8 cellular contexts compared by ENCODE assay signal in genomic region chr3:135503429-135504083, GRCh38.
DNase-seq lines count a peak whose midpoint lies in the region; ATAC-seq, FAIRE-seq and TF ChIP-seq lines count a peak whose summit lies in the region.

No MANE protein-coding gene starts in this region.

- H3K9me3 Mint-ChIP-seq in WTC11 (peaks cover 7% of the 10 kb centered on the region), natural killer cell (peaks cover 3 to 5% of the 10 kb centered on the region in 2 donors)

- intact Hi-C loops in pancreas (cut with DNase I) (no loop called here), natural killer cell (cut with micrococcal nuclease) (no loop called here)

- H3K9me3 ChIP-seq in gastroesophageal sphincter: no peaks in the 10 kb centered on the region
- H3K9me3 ChIP-seq in pancreas: no peaks in the 10 kb centered on the region

- FAIRE-seq in pancreas (lab: Jason Lieb, UNC): no peak

- POLR2A ChIA-PET in WTC11 (lab: Charles Lee): interaction anchor here (1.6 kb wide), 1 partner anchor 709 kb away, joined by 4 read pairs; the partner anchor contains the start of gene EPHB1

- no peak for TF ChIP-seq POLR2A in gastroesophageal sphincter (IDR thresholded peaks at IDR 0.05)

- 26 to 64% methylated on average over 3 to 6 of the region's 14 CpGs for WGBS in gastroesophageal sphincter (ENCODE audit: low coverage in 1 of 2), 2 donors
- WGBS in pancreas, 2 donors: 13 to 14% methylated on average over 14 of the region's 14 CpGs

- H3K4me3 ChIP-seq in GM12875 (ENCODE audit: low read depth, low read length) (no peak overlapping the region), gastroesophageal sphincter (no peak overlapping the region), pancreas (no peak overlapping the region)

- H3K27ac ChIP-seq in gastroesophageal sphincter (no peak overlapping the region), pancreas (no peak overlapping the region)

- no peaks in the 10 kb centered on the region for H3K4me1 ChIP-seq in gastroesophageal sphincter
- no peaks in the 10 kb centered on the region for H3K4me1 ChIP-seq in pancreas

- H3K36me3 ChIP-seq in gastroesophageal sphincter (no peaks in the 10 kb centered on the region), pancreas (no peaks in the 10 kb centered on the region)

- ATAC-seq in HG03066 (IDR thresholded peaks at IDR 0.05; ENCODE audit: low read depth, unreplicated experiment) (peak; percentile 84), WTC11 (peak; percentile 98), gastroesophageal sphincter (peak; percentile 53), pancreas (peak in 3 of 4 donors; percentile 84 to 85 (median 85)), natural killer cell (no peak)

- DNase-seq in AG08396 (ENCODE audit: low spot score) (peak; percentile 77), NCI-H2107 (lab: John Stamatoyannopoulos, UW) (peak; percentile 27), WTC11 (ENCODE audit: low spot score) (peak; percentile 92), pancreas (peak; percentile 18 to 78 (median 49)), natural killer cell (no peak)

- CTCF ChIA-PET in WTC11 (lab: Charles Lee): interaction anchor here (0.6 to 4.0 kb wide), 13 partner anchors 11 to 903 kb away, joined by 3 to 41 read pairs (median 5); partner anchors contain the start of gene EPHB1

- H3K4me1 Mint-ChIP-seq in WTC11: peaks cover 17% of the 10 kb centered on the region
- H3K4me1 Mint-ChIP-seq in natural killer cell: no peaks in the 10 kb centered on the region

- peak overlapping the region; percentile 63; the same call in 1 of the 2 replicates for H3K27ac Mint-ChIP-seq in WTC11
- no peak overlapping the region for H3K27ac Mint-ChIP-seq in natural killer cell

- TF ChIP-seq CTCF in GM12875 (IDR thresholded peaks at IDR 0.05; ENCODE audit: borderline replicate concordance, insufficient read depth, low read depth, low read length): peak; percentile 73
- TF ChIP-seq CTCF in WTC11 (IDR thresholded peaks at IDR 0.05): no peak
- peak in 3 of 4 experiments; percentile 5 to 55 (median 33) for TF ChIP-seq CTCF in gastroesophageal sphincter (IDR thresholded peaks at IDR 0.05)
- TF ChIP-seq CTCF in pancreas (IDR thresholded peaks at IDR 0.05): peak in 3 of 4 donors; percentile 24 to 40 (median 38)
- no peak for TF ChIP-seq CTCF in natural killer cell (IDR thresholded peaks at IDR 0.05)

- TF ChIP-seq EP300 in gastroesophageal sphincter (IDR thresholded peaks at IDR 0.05): no peak

- H3K27me3 Mint-ChIP-seq in WTC11 (ENCODE audit: low read depth) (peaks cover 4% of the 10 kb centered on the region; the same call in 1 of the 2 replicates), natural killer cell (ENCODE audit: low read depth in 2 of 2) (peaks cover 0 to 3% of the 10 kb centered on the region in 2 donors)

- H3K36me3 Mint-ChIP-seq in WTC11 (no peaks in the 10 kb centered on the region; the same call in 1 of the 2 replicates), natural killer cell (no peaks in the 10 kb centered on the region)

- peaks cover 31% of the 10 kb centered on the region for H3K27me3 ChIP-seq in gastroesophageal sphincter
- H3K27me3 ChIP-seq in pancreas: peaks cover 0 to 7% (median 0%) of the 10 kb centered on the region in 4 donors

- H3K4me3 Mint-ChIP-seq in WTC11 (peak overlapping the region; percentile 57), natural killer cell (no peak overlapping the region)

TF ChIP-seq in WTC11, 78 proteins besides CTCF, POLR2A, EP300 and RAD21 (continues in another document):
- no peak for TF ChIP-seq GTF2I (CRISPR knock-in tag; conservative IDR thresholded peaks at IDR 0.05)
- peak; percentile 47 for TF ChIP-seq PRDM15 (CRISPR knock-in tag; IDR thresholded peaks at IDR 0.05)
- TF ChIP-seq ZBTB43 (CRISPR knock-in tag; IDR thresholded peaks at IDR 0.05): no peak
- no peak for TF ChIP-seq MXD4 (CRISPR knock-in tag; IDR thresholded peaks at IDR 0.05; ENCODE audit: borderline replicate concordance)
- TF ChIP-seq FOXK1 (CRISPR knock-in tag; IDR thresholded peaks at IDR 0.05): 0 out of 2 replicates have a peak, but pooled peaks have one; percentile 43
- no peak for TF ChIP-seq OVOL2 (CRISPR knock-in tag; IDR thresholded peaks at IDR 0.05; ENCODE audit: borderline replicate concordance)
- TF ChIP-seq JAZF1 (CRISPR knock-in tag; IDR thresholded peaks at IDR 0.05): no peak
- TF ChIP-seq KAT7 (CRISPR knock-in tag; IDR thresholded peaks at IDR 0.05; ENCODE audit: borderline replicate concordance): no peak
- TF ChIP-seq ATF1 (CRISPR knock-in tag; IDR thresholded peaks at IDR 0.05): no peak
- TF ChIP-seq ZNF423 (CRISPR knock-in tag; IDR thresholded peaks at IDR 0.05): no peak
- TF ChIP-seq CREB1 (CRISPR knock-in tag; IDR thresholded peaks at IDR 0.05): no peak
- TF ChIP-seq NR1H2 (CRISPR knock-in tag; IDR thresholded peaks at IDR 0.05): no peak
- TF ChIP-seq NR3C1 (CRISPR knock-in tag; conservative IDR thresholded peaks at IDR 0.05; ENCODE audit: low read depth): peak; percentile 79; the same call in 1 of the 2 replicates
- TF ChIP-seq MAX (CRISPR knock-in tag; IDR thresholded peaks at IDR 0.05): no peak
- peak; percentile 75; the same call in 1 of the 2 replicates for TF ChIP-seq ETV6 (CRISPR knock-in tag; IDR thresholded peaks at IDR 0.05)
- TF ChIP-seq AR (CRISPR knock-in tag; IDR thresholded peaks at IDR 0.05): no peak
- TF ChIP-seq E2F4 (CRISPR knock-in tag; IDR thresholded peaks at IDR 0.05; ENCODE audit: borderline replicate concordance, low read depth): no peak

Comparison
In these comparisons a context has a peak if more than half of its experiments do, and no peak if none do; other contexts are left out.
1. CTCF ChIP-seq: peak in GM12875 (single experiment), gastroesophageal sphincter (3 of 4) and pancreas (3 of 4); none in WTC11 (single experiment) and natural killer cell (single experiment).
2. ATAC-seq: peak in HG03066 (single experiment), WTC11 (single experiment), gastroesophageal sphincter (single experiment) and pancreas (3 of 4); none in natural killer cell (0 of 3).